Comparison of ENCODE assay signal across 19 cellular contexts in the genomic region with DNA sequence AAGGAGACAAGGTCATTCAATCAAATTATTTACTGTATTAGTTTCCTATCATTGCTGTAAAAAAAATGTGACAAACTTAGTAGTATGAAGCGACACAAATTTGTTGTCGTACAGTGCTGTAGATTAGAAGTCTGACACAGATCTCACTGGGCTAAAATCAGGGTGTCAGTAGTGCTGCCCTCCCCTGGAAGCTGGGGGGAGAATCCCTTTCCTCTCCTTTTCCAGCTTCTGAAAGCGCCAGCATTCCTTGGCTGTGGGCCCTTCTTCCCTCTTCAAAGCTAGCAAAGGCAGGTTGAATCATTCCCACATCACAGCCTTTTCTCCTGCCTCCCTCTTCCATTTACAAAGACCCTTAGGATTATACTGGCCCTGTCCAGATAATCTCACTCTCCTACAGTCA. TPM values are rescaled to one million over a fixed set of nuclear protein-coding genes. Genes with fewer than 3 reads are reported as not detected.
A peak's percentile ranks its signal among the peaks of the same experiment; 100 is the strongest.
DNase-seq lines count a peak whose midpoint lies in the region; ATAC-seq and TF ChIP-seq lines count a peak whose summit lies in the region.
"Had no signal": no experiment of that assay in that cellular context is flagged by ENCODE, and none has a peak within 500 bp of the region (broad histone marks: within the 10 kb centered on the region; RNA-seq: fewer than 3 reads in every experiment).

No MANE protein-coding gene starts in this region.

- no peaks in the 10 kb centered on the region for H3K36me3 ChIP-seq in BE2C
- H3K36me3 ChIP-seq: gastrocnemius medialis, thyroid gland had no signal

- no TSS peak for BruUV-seq in MCF 10A (replicated peaks; lab: Mats Ljungman, UMichigan)

- no peaks in the 10 kb centered on the region for H3K9me3 ChIP-seq in BE2C
- H3K9me3 ChIP-seq: gastrocnemius medialis, thyroid gland had no signal

- no peaks in the 10 kb centered on the region for H3K27me3 ChIP-seq in BE2C
- H3K27me3 ChIP-seq: gastrocnemius medialis, thyroid gland had no signal

- peaks cover 36 to 57% of the 10 kb centered on the region in 2 donors for H3K4me1 Mint-ChIP-seq in effector memory CD8-positive, alpha-beta T cell (ENCODE audit: low read depth in 2 of 2)
- H3K4me1 Mint-ChIP-seq in natural killer cell (peaks cover 48 to 55% of the 10 kb centered on the region in 2 donors), MCF 10A (ENCODE audit: insufficient read depth, unreplicated experiment) (peaks cover 7% of the 10 kb centered on the region)

- no peaks in the 10 kb centered on the region for H3K27me3 Mint-ChIP-seq in effector memory CD8-positive, alpha-beta T cell
- no peaks in the 10 kb centered on the region for H3K27me3 Mint-ChIP-seq in natural killer cell (ENCODE audit: low read depth in 2 of 2)
- no peaks in the 10 kb centered on the region for H3K27me3 Mint-ChIP-seq in MCF 10A (ENCODE audit: insufficient read depth, unreplicated experiment)
- H3K27me3 Mint-ChIP-seq: activated naive CD8-positive, alpha-beta T cell treated with anti-CD3 and anti-CD28 coated beads, Interleukin-2, amount 50 U/mL, for 24 hours had no signal

- CTCF ChIA-PET in MCF 10A (lab: Yijun Ruan, JAX), result interaction anchor here (0.7 to 1.2 kb wide), 4 partner anchors 11 to 648 kb away, joined by 3 to 4 read pairs (median 3); no protein-coding TSS in a partner anchor

- intact Hi-C loops in natural killer cell (cut with micrococcal nuclease), result no loop called here
- intact Hi-C loops in MCF 10A (cut with micrococcal nuclease), result no loop called here

- no peak overlapping the region for H3K4me3 Mint-ChIP-seq in effector memory CD8-positive, alpha-beta T cell
- no peak overlapping the region for H3K4me3 Mint-ChIP-seq in natural killer cell
- no peak overlapping the region for H3K4me3 Mint-ChIP-seq in MCF 10A (ENCODE audit: unreplicated experiment)
- H3K4me3 Mint-ChIP-seq: activated naive CD8-positive, alpha-beta T cell treated with anti-CD3 and anti-CD28 coated beads, Interleukin-2, amount 50 U/mL, for 24 hours had no signal

- no peaks in the 10 kb centered on the region for H3K4me1 ChIP-seq in BE2C
- H3K4me1 ChIP-seq: thyroid gland had no signal

- H3K27ac Mint-ChIP-seq in effector memory CD8-positive, alpha-beta T cell, result peak overlapping the region; percentile 54 to 75
- peak overlapping the region; percentile 63 to 80 for H3K27ac Mint-ChIP-seq in natural killer cell
- H3K27ac Mint-ChIP-seq in MCF 10A (ENCODE audit: low read depth, unreplicated experiment), result no peak overlapping the region
- H3K27ac Mint-ChIP-seq: activated naive CD8-positive, alpha-beta T cell treated with anti-CD3 and anti-CD28 coated beads, Interleukin-2, amount 50 U/mL, for 24 hours had no signal

- TF ChIP-seq CTCF in BE2C (IDR thresholded peaks at IDR 0.05; ENCODE audit: low read depth, low read length), result 0 out of 2 replicates have a peak, but pooled peaks have one; percentile 20
- no peak for TF ChIP-seq CTCF in natural killer cell (IDR thresholded peaks at IDR 0.05)
- no peak for TF ChIP-seq CTCF in MCF 10A (IDR thresholded peaks at IDR 0.05; ENCODE audit: unreplicated experiment)

- POLR2A ChIA-PET in MCF 10A (lab: Yijun Ruan, JAX), result no interaction called here

- H3K4me3 ChIP-seq in BE2C (ENCODE audit: low read depth, low read length), result no peak overlapping the region
- H3K4me3 ChIP-seq: gastrocnemius medialis, thyroid gland had no signal

- DNase-seq in BE2C, result no peak
- DNase-seq in NCI-H69 (lab: John Stamatoyannopoulos, UW), result peak; percentile 16
- DNase-seq in effector memory CD8-positive, alpha-beta T cell, result no peak
- DNase-seq in natural killer cell, result no peak
- DNase-seq in HT-29 (ENCODE audit: low spot score), result no peak
- no peak for DNase-seq in activated effector memory CD4-positive, alpha-beta T cell treated with Interleukin-2 at 50 U/mL for 16 hours
- DNase-seq in MCF 10A (ENCODE audit: unreplicated experiment), result no peak
- no peak for DNase-seq in NCI-H526 (lab: John Stamatoyannopoulos, UW)
- DNase-seq: activated CD4-positive, alpha-beta T cell treated with anti-CD3 and anti-CD28 coated beads for 48 hours; activated naive CD8-positive, alpha-beta T cell treated with anti-CD3 and anti-CD28 coated beads, Interleukin-2, amount 50 U/mL, for 24 hours; gastrocnemius medialis; HCEC 1CT; NCI-H187 treated with DMSO at 0.1 percent for 48 hours; RPMI8226; T1000; thyroid gland had no signal

- ATAC-seq in effector memory CD8-positive, alpha-beta T cell (replicated peaks), result no peak
- ATAC-seq in natural killer cell, result no peak
- ATAC-seq: activated naive CD8-positive, alpha-beta T cell treated with anti-CD3 and anti-CD28 coated beads, Interleukin-2, amount 50 U/mL, for 24 hours; esophagus mucosa; gastrocnemius medialis; left lobe of liver; sciatic nerve had no signal

- H3K36me3 Mint-ChIP-seq in effector memory CD8-positive, alpha-beta T cell (ENCODE audit: insufficient read depth), result no peaks in the 10 kb centered on the region
- no peaks in the 10 kb centered on the region for H3K36me3 Mint-ChIP-seq in natural killer cell
- H3K36me3 Mint-ChIP-seq in MCF 10A (ENCODE audit: insufficient read depth, unreplicated experiment), result peaks cover 4% of the 10 kb centered on the region

- no peaks in the 10 kb centered on the region for H3K9me3 Mint-ChIP-seq in effector memory CD8-positive, alpha-beta T cell
- H3K9me3 Mint-ChIP-seq in natural killer cell (no peaks in the 10 kb centered on the region), MCF 10A (ENCODE audit: unreplicated experiment) (no peaks in the 10 kb centered on the region)
- H3K9me3 Mint-ChIP-seq: activated naive CD8-positive, alpha-beta T cell treated with anti-CD3 and anti-CD28 coated beads, Interleukin-2, amount 50 U/mL, for 24 hours had no signal

RNA-seq across cellular contexts. Expression of a gene that starts 28.0 kb away (rescaled TPM):
- 24.3 TPM for polyA plus RNA-seq in BE2C (2012; ENCODE audit: insufficient read depth, insufficient read length, low read depth)
- 10 to 100 TPM; 67.3 to 81.8 (median 78.9) TPM for total RNA-seq in natural killer cell
- 11.4 and 14.2 TPM in 2 replicates for total RNA-seq in HT-29 (2014; rRNA removed; shearing (Covaris generic))
- 31.4 and 45.1 TPM in 2 replicates for total RNA-seq in MCF 10A (2022)
